In the genomic region with DNA sequence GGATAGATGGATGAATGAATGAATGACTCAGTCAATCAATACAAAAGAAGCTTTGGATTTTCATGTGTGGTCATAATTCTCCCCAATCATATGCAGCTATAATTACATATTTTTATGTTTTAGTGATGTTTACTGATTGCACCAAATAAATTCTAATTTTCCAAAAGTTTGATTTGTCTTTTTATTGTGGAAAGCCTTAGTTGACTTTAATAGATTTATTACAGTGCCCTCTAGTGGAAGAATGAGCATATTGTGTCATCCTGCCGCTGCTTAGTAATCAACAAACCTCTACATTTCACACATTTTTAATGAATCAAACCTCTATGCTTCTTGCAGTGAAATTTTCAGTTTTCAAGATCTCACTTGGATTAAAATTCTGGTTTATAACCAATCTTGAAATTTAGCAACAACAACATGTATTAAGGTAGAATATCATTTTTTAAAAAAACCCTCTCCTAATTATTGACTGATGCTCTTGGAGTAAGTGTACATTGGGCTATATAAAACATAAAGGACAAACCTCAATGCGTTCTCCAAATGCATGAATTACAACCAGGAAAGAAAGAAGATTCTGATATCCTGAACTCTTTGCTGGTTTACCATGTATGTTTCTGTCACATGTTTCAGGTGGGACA, we compare ENCODE assay signal across 8 cellular contexts. TPM values are rescaled to one million over a fixed set of nuclear protein-coding genes. Genes with fewer than 3 reads are reported as not detected.
DNase-seq lines count a peak whose midpoint lies in the region; ATAC-seq, FAIRE-seq and TF ChIP-seq lines count a peak whose summit lies in the region.

No MANE protein-coding gene starts in this region.

- POLR2A ChIA-PET in BJ (lab: Charles Lee), result no interaction called here
- POLR2A ChIA-PET in PC-9 (lab: Charles Lee; ENCODE audit: unreplicated experiment), result no interaction called here

- TF ChIP-seq CTCF in BJ (IDR thresholded peaks at IDR 0.05; ENCODE audit: insufficient read depth, low read depth, low read length), result peak; percentile 64
- peak; percentile 69 for TF ChIP-seq CTCF in PC-9 (conservative IDR thresholded peaks at IDR 0.05)
- peak; percentile 78 for TF ChIP-seq CTCF in foreskin keratinocyte (conservative IDR thresholded peaks at IDR 0.05)

- H3K9me2 ChIP-seq in PC-9 (ENCODE audit: insufficient read depth), result no peaks in the 10 kb centered on the region

- H2AFZ ChIP-seq in PC-9, result no peak overlapping the region

- no peaks in the 10 kb centered on the region for H3K79me2 ChIP-seq in PC-9 (ENCODE audit: low read depth)

- H3F3A ChIP-seq in PC-9 (ENCODE audit: insufficient read depth, low read depth), result no peaks in the 10 kb centered on the region

- H3K27me3 ChIP-seq in BJ (ENCODE audit: control insufficient read depth, insufficient read depth, low read length) (no peaks in the 10 kb centered on the region), PC-9 (ENCODE audit: insufficient read depth, low read depth) (0 out of 2 replicates have a peak, but pooled peaks cover 3% of the 10 kb centered on the region), foreskin keratinocyte (peaks cover 2% of the 10 kb centered on the region)

- DNase-seq in BJ (ENCODE audit: low read depth), result peak; percentile 0
- DNase-seq in PC-9, result no peak
- DNase-seq in foreskin keratinocyte, result peak in 1 of 2 donors; percentile 17
- peak; percentile 34 for DNase-seq in urothelium cell line (ENCODE audit: low spot score)
- no peak for DNase-seq in NCI-H446 treated with DMSO at 0.1 percent for 48 hours (lab: John Stamatoyannopoulos, UW)

- no peak for FAIRE-seq in urothelium cell line (lab: Jason Lieb, UNC)

- no peaks in the 10 kb centered on the region for H3K9me3 ChIP-seq in PC-9 (ENCODE audit: insufficient read depth, low read depth)

- H3K27ac ChIP-seq in PC-9 (no peak overlapping the region), foreskin keratinocyte (no peak overlapping the region)

- intact Hi-C loops in PC-9 (cut with micrococcal nuclease; ENCODE audit: unreplicated experiment), result loop anchor here (2.0 kb wide), 1 partner anchor 1135 kb away; no protein-coding TSS in a partner anchor

- H3K4me3 ChIP-seq in BJ (ENCODE audit: low read depth, low read length) (no peak overlapping the region), PC-9 (no peak overlapping the region)

- CTCF ChIA-PET in BJ (lab: Yijun Ruan, JAX) (interaction anchor here (0.6 to 1.4 kb wide), 6 partner anchors 12 to 1582 kb away, joined by 3 to 6 read pairs (median 3); no protein-coding TSS in a partner anchor), PC-9 (lab: Charles Lee) (no interaction called here)

- peak; percentile 60 for ATAC-seq in GM19438 (IDR thresholded peaks at IDR 0.05; ENCODE audit: low read depth, unreplicated experiment)
- ATAC-seq in foreskin keratinocyte, result peak; percentile 79
- ATAC-seq in GM18873 (IDR thresholded peaks at IDR 0.05; ENCODE audit: low FRiP score, unreplicated experiment), result no peak
- ATAC-seq in activated CD4-positive, CD25-positive, alpha-beta regulatory T cell treated with anti-CD3 and anti-CD28 coated beads, Interleukin-2, amount 50 U/mL, for 24 hours, result no peak

- H4K20me1 ChIP-seq in PC-9 (ENCODE audit: insufficient read depth), result no peaks in the 10 kb centered on the region

- no peak overlapping the region for H3K4me2 ChIP-seq in PC-9

- no TSS peak for BruUV-seq in PC-9 (replicated peaks; lab: Mats Ljungman, UMichigan)

- H3K4me1 ChIP-seq in PC-9 (replicated peaks; ENCODE audit: insufficient read depth), result no peaks in the 10 kb centered on the region
- no peaks in the 10 kb centered on the region for H3K4me1 ChIP-seq in foreskin keratinocyte

- no peaks in the 10 kb centered on the region for H3K36me3 ChIP-seq in BJ (ENCODE audit: control insufficient read depth, insufficient read depth, low read length)
- no peaks in the 10 kb centered on the region for H3K36me3 ChIP-seq in PC-9 (ENCODE audit: low read depth)

RNA-seq across cellular contexts. Expression of gene PNLIP, which starts 55.6 kb away (rescaled TPM):
- polyA plus RNA-seq in BJ (2011; rRNA removed) (not detected in 2 replicates), foreskin keratinocyte (not detected in 2 replicates)
- polyA minus RNA-seq in BJ (2011; rRNA and poly(A)+ RNA removed), result not detected in 2 replicates
- total RNA-seq in PC-9 (2021) (not detected in 2 replicates), foreskin keratinocyte (not detected in 2 replicates)

Comparison
In these comparisons a context has a peak if more than half of its experiments do, and no peak if none do; other contexts are left out.
1. DNase-seq: peak in BJ (single experiment) and urothelium cell line (single experiment); none in PC-9 (0 of 2) and NCI-H446 treated with DMSO at 0.1 percent for 48 hours (single experiment).
2. ATAC-seq: peak in GM19438 (single experiment) and foreskin keratinocyte (single experiment); none in GM18873 (single experiment) and activated CD4-positive, CD25-positive, alpha-beta regulatory T cell treated with anti-CD3 and anti-CD28 coated beads, Interleukin-2, amount 50 U/mL, for 24 hours (0 of 2).
3. Peak in every context shown above with its lines, with median percentiles within 50 percentile points of each other: CTCF ChIP-seq.